8 cellular contexts compared by ENCODE assay signal in the genomic region with DNA sequence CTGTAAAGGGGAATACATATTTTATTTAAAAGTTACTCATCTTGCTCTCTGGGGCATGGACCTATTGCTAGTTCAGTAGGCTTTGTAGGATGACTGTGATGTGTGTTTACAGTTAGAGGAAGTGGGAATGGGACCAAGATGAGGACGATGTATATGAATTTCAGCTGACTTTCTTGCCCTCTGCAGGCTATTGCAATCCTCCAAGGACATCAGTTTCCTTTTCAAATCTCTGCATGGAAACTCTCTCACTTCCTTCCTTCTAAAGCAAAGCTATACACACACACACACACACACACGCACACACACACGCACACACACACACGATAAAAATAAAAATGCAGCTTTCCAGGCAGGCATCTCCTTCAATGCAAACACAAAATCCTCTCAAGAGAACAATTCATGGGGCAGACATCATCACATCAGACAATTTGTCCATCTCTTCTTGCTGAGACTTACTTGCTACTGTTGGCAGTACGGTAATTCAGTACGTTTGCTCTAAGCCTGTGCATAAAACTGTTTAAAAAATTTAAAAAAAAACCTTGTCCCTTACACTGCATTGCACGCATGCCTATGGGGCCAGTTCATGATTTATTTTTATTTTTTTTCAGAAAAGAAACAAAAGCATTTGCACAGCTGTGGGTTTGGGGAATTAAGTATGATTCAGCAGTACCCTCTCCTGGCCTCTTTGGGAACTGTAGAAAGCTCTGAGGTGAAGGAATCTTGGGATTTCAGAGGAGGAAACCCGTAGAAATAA. TPM values are rescaled to one million over a fixed set of nuclear protein-coding genes. Genes with fewer than 3 reads are reported as not detected.
DNase-seq lines count a peak whose midpoint lies in the region; ATAC-seq and TF ChIP-seq lines count a peak whose summit lies in the region.

No MANE protein-coding gene starts in this region.

- H3K79me2 ChIP-seq in OCI-LY3 (ENCODE audit: low read length) = no peaks in the 10 kb centered on the region

- no peak overlapping the region for H2AFZ ChIP-seq in OCI-LY3 (ENCODE audit: low read depth, low read length)

- H4K20me1 ChIP-seq in OCI-LY3 (ENCODE audit: insufficient read depth, low read length) = no peaks in the 10 kb centered on the region

- intact Hi-C loops in left lung (cut with DNase I) = no loop called here
- intact Hi-C loops in testis (cut with DNase I; ENCODE audit: low total_unique reads) = no loop called here

- peak; percentile 84 for ATAC-seq in left lung
- no peak for ATAC-seq in GM19455 (IDR thresholded peaks at IDR 0.05; ENCODE audit: unreplicated experiment)
- ATAC-seq in HG03342 (IDR thresholded peaks at IDR 0.05; ENCODE audit: unreplicated experiment) = no peak

- WGBS in testis, 2 donors = 23 to 30% methylated on average over 8 of the region's 8 CpGs

- peak; percentile 81 for TF ChIP-seq CTCF in C4-2B (conservative IDR thresholded peaks at IDR 0.05)
- peak; percentile 87 for TF ChIP-seq CTCF in OCI-LY3 (IDR thresholded peaks at IDR 0.05; ENCODE audit: low read depth, low read length)
- TF ChIP-seq CTCF in left lung (IDR thresholded peaks at IDR 0.05) = peak; percentile 60 to 68
- TF ChIP-seq CTCF in testis (IDR thresholded peaks at IDR 0.05) = peak; percentile 54 to 72 (median 70)

- peak overlapping the region; percentile 41 for H3K9ac ChIP-seq in OCI-LY3 (ENCODE audit: low read length)

- DNase-seq in H4 (ENCODE audit: low spot score) (peak; percentile 50), left lung (no peak), testis (peak; percentile 31)
- peak; percentile 28 for DNase-seq in central memory CD4-positive, alpha-beta T cell

- H3K4me3 ChIP-seq in OCI-LY3 (ENCODE audit: low read length) (peak overlapping the region; percentile 70), left lung (no peak overlapping the region), testis (no peak overlapping the region)

- H3K9me3 ChIP-seq in OCI-LY3 (ENCODE audit: insufficient read depth, low read length) (no peaks in the 10 kb centered on the region), left lung (no peaks in the 10 kb centered on the region), testis (no peaks in the 10 kb centered on the region)

- no peaks in the 10 kb centered on the region for H3K36me3 ChIP-seq in OCI-LY3 (replicated peaks; ENCODE audit: low read depth, low read length)
- no peaks in the 10 kb centered on the region for H3K36me3 ChIP-seq in left lung
- no peaks in the 10 kb centered on the region for H3K36me3 ChIP-seq in testis (ENCODE audit: low read depth, missing control alignments)

- H3K4me1 ChIP-seq in OCI-LY3 (ENCODE audit: low read length) = peaks cover 35% of the 10 kb centered on the region
- H3K4me1 ChIP-seq in left lung = peaks cover 5 to 20% of the 10 kb centered on the region in 2 donors
- H3K4me1 ChIP-seq in testis = no peaks in the 10 kb centered on the region

- no peak for TF ChIP-seq POLR2A in testis (IDR thresholded peaks at IDR 0.05)

- H3K27me3 ChIP-seq in OCI-LY3 (ENCODE audit: low read depth, low read length) (peaks cover 13% of the 10 kb centered on the region), left lung (no peaks in the 10 kb centered on the region), testis (no peaks in the 10 kb centered on the region)

- no peak overlapping the region for H3K27ac ChIP-seq in C4-2B
- peak overlapping the region; percentile 55 for H3K27ac ChIP-seq in OCI-LY3 (ENCODE audit: low read length)
- peak overlapping the region; percentile 21 to 47 for H3K27ac ChIP-seq in left lung
- H3K27ac ChIP-seq in testis = no peak overlapping the region

- H3K4me2 ChIP-seq in OCI-LY3 (ENCODE audit: low read length) = peak overlapping the region; percentile 79

RNA-seq across cellular contexts. Expression of gene ICOS, which starts 27.2 kb away (rescaled TPM):
- total RNA-seq in H4 (2014; rRNA removed; shearing (Covaris generic)) = not detected in 2 replicates
- total RNA-seq in left lung = under 1 TPM; 0.32 to 0.71 TPM
- under 1 TPM; 0.16 to 0.62 TPM for total RNA-seq in testis
- polyA plus RNA-seq in testis (ENCODE audit: insufficient read depth, low read depth, low replicate concordance) = 0.91 TPM

RNA-seq across cellular contexts. Expression of gene CTLA4, which starts 41.8 kb away (rescaled TPM):
- total RNA-seq in H4 (2014; rRNA removed; shearing (Covaris generic)) = not detected in 2 replicates
- 1 to 10 TPM in 1 of 2 donors, under 1 TPM in 1; 0.70 to 1.4 TPM for total RNA-seq in left lung
- 1 to 10 TPM in 1 of 2 donors, under 1 TPM in 1; 0.87 to 2.7 TPM for total RNA-seq in testis
- polyA plus RNA-seq in testis (ENCODE audit: insufficient read depth, low read depth, low replicate concordance) = 1.2 TPM

Comparison
In these comparisons a context has a peak if more than half of its experiments do, and no peak if none do; other contexts are left out.
1. H3K27ac ChIP-seq: peak in OCI-LY3 (single experiment) and left lung (2 of 2); none in C4-2B (single experiment) and testis (0 of 2).
2. DNase-seq: peak in H4 (single experiment), central memory CD4-positive, alpha-beta T cell (single experiment) and testis (single experiment); none in left lung (0 of 2).
3. Peak in every context shown above with its lines, with median percentiles within 50 percentile points of each other: CTCF ChIP-seq.